Comparison of ENCODE assay signal across 19 cellular contexts in the genomic region with DNA sequence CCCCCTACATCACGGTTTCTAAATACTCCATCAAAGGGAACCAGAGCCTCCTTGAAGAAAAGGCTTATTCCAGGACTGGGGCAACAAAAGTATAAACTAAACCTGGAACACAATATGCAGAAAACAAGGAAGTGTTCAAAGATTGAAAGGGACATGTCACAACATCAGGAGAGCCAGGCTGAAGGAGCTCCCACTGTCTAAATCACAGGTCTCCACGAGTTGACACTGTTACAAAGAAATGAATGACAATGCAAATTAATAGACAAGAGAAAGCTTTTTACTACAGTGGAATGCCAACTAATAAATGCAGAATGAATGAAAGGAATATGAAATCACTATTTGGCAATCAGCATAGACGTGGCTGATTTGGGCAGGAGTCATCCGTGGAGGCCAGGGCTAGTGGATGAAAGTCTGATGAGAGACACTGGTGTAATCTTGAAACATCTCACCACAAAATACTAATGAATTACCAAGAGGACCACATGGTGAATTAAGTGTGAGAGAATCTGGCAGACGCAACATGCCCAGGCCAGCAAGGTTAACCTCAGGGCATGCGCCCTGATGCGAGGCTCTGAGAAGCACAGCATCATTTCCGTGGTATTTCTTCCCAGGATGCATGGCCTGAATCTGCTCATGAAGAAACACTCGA.
DNase-seq lines count a peak whose midpoint lies in the region; ATAC-seq, FAIRE-seq and TF ChIP-seq lines count a peak whose summit lies in the region.
"Had no signal": no experiment of that assay in that cellular context is flagged by ENCODE, and none has a peak within 500 bp of the region (broad histone marks: within the 10 kb centered on the region; RNA-seq: fewer than 3 reads in every experiment).

No MANE protein-coding gene starts in this region.

- H3K9me3 ChIP-seq in A549 (no peaks in the 10 kb centered on the region), mammary epithelial cell (replicated peaks; ENCODE audit: insufficient read depth, low read length) (peaks cover 8% of the 10 kb centered on the region), hepatocyte (ENCODE audit: low read depth) (no peaks in the 10 kb centered on the region)
- H3K9me3 ChIP-seq: upper lobe of left lung had no signal

- BruUV-seq in mammary epithelial cell (replicated peaks; lab: Mats Ljungman, UMichigan): no TSS peak

- H4K20me1 ChIP-seq in mammary epithelial cell (ENCODE audit: insufficient read depth, low read length) (no peaks in the 10 kb centered on the region), hepatocyte (ENCODE audit: insufficient read depth, poor library complexity, severe bottlenecking) (no peaks in the 10 kb centered on the region)

- TF ChIP-seq CTCF in A549 (IDR thresholded peaks at IDR 0.05) (no peak), mammary epithelial cell (conservative IDR thresholded peaks at IDR 0.05 in 1 of 2, IDR thresholded peaks at IDR 0.05 in 1 of 2; ENCODE audit: extremely low read depth in 1 of 2, insufficient read depth in 1 of 2, low read depth in 1 of 2, low read length in 2 of 2) (no peak), hepatocyte (IDR thresholded peaks at IDR 0.05; ENCODE audit: poor library complexity) (no peak)

- 70% methylated on average over 9 of the region's 9 CpGs for WGBS in A549 (ENCODE audit: missing lambda C conversion rate)
- WGBS in mammary epithelial cell (ENCODE audit: low coverage, missing lambda C conversion rate): 12% methylated on average over 9 of the region's 9 CpGs
- WGBS in hepatocyte (ENCODE audit: low lambda C conversion rate, missing lambda C conversion rate): 86% methylated on average over 9 of the region's 9 CpGs

- H3K27me3 ChIP-seq in mammary epithelial cell (ENCODE audit: insufficient read depth, low read length) (no peaks in the 10 kb centered on the region), hepatocyte (no peaks in the 10 kb centered on the region)
- H3K27me3 ChIP-seq: upper lobe of left lung had no signal

- H3K4me1 ChIP-seq in A549: 0 out of 3 replicates have a peak, but pooled peaks cover 3% of the 10 kb centered on the region
- peaks cover 19% of the 10 kb centered on the region for H3K4me1 ChIP-seq in mammary epithelial cell (ENCODE audit: insufficient read depth, low read length)
- no peaks in the 10 kb centered on the region for H3K4me1 ChIP-seq in hepatocyte (ENCODE audit: insufficient read depth)
- H3K4me1 ChIP-seq: upper lobe of left lung had no signal

- no peak for ATAC-seq in A549
- ATAC-seq in GM21723 (IDR thresholded peaks at IDR 0.05; ENCODE audit: unreplicated experiment): no peak
- ATAC-seq: natural killer cell; stimulated activated naive B cell treated with anti-CD40 and anti-IgM and Interleukin-4, amounts not matched to agents 10 μg/mL and 1 μg/mL and 100 μg/mL, for 72 hours had no signal

- H3K27ac ChIP-seq in A549: no peak overlapping the region
- H3K27ac ChIP-seq in mammary epithelial cell (ENCODE audit: insufficient read depth, low read depth, low read length): peak overlapping the region; percentile 80
- no peak overlapping the region for H3K27ac ChIP-seq in hepatocyte
- H3K27ac ChIP-seq: upper lobe of left lung had no signal

- H3K4me3 ChIP-seq in A549 (no peak overlapping the region), mammary epithelial cell (replicated peaks in 1 of 3; ENCODE audit: insufficient read depth in 1 of 3, low read depth in 2 of 3, low read length in 3 of 3) (no peak overlapping the region), hepatocyte (no peak overlapping the region)
- H3K4me3 ChIP-seq: upper lobe of left lung had no signal

- in situ Hi-C loops in mammary epithelial cell (cut with MboI; ENCODE audit: low sequenced_read_pairs in 2 of 2): no loop called here

- TF ChIP-seq POLR2A in A549 (IDR thresholded peaks at IDR 0.05; ENCODE audit: low read length): no peak

- CTCF ChIA-PET in A549 (lab: Yijun Ruan, JAX) (interaction anchor here (0.9 to 3.6 kb wide), 4 partner anchors 16 to 205 kb away, joined by 3 to 20 read pairs (median 5); no protein-coding TSS in a partner anchor), mammary epithelial cell (lab: Charles Lee; ENCODE audit: low non-redundant PET) (no interaction called here)

- no peak for TF ChIP-seq RAD21 in A549 (conservative IDR thresholded peaks at IDR 0.05 in 1 of 2, IDR thresholded peaks at IDR 0.05 in 1 of 2)

- dilution Hi-C loops in mammary epithelial cell (cut with HindIII; ENCODE audit: low sequenced_read_pairs): no loop called here

- H3K36me3 ChIP-seq in mammary epithelial cell (ENCODE audit: insufficient read depth, low read length) (no peaks in the 10 kb centered on the region), hepatocyte (replicated peaks; ENCODE audit: insufficient read depth, low read depth) (no peaks in the 10 kb centered on the region)
- H3K36me3 ChIP-seq: upper lobe of left lung had no signal

- H3K9ac ChIP-seq in mammary epithelial cell (ENCODE audit: insufficient read depth, low read length): peak overlapping the region; percentile 35

- peak; percentile 13 for FAIRE-seq in A549 (lab: Jason Lieb, UNC)

- peak overlapping the region; percentile 42 for H2AFZ ChIP-seq in mammary epithelial cell (ENCODE audit: low read depth, low read length)
- no peak overlapping the region for H2AFZ ChIP-seq in hepatocyte

- POLR2A ChIA-PET in A549 (lab: Yijun Ruan, JAX): no interaction called here

- H3K79me2 ChIP-seq in mammary epithelial cell (ENCODE audit: insufficient read depth, low read length) (no peaks in the 10 kb centered on the region), hepatocyte (no peaks in the 10 kb centered on the region)

- DNase-seq in A549 (ENCODE audit: low read depth in 1 of 2, low spot score in 1 of 2) (no peak), HCEC 1CT (peak; percentile 63), mammary epithelial cell (peak; percentile 97), inferior parietal cortex (ENCODE audit: extremely low spot score) (peak; percentile 22), hepatocyte (ENCODE audit: low spot score) (no peak), NCI-H2081 treated with DMSO at 0.1 percent for 48 hours (lab: John Stamatoyannopoulos, UW) (no peak), iPS-NIHi7 (ENCODE audit: extremely low spot score) (no peak)
- DNase-seq: ACHN; activated CD4-positive, CD25-positive, alpha-beta regulatory T cell treated with anti-CD3 and anti-CD28 coated beads, Interleukin-2, amount 50 U/mL, for 72 hours; natural killer cell; NCI-H1048; NCI-H2107; NCI-H526 treated with DMSO at 0.1 percent for 48 hours; OCI-M1; stimulated activated CD4-positive, alpha-beta T cell treated with anti-CD3 and anti-CD28 coated beads, Interleukin-12 subunit alpha, Interleukin-12 subunit beta, amount 100 ng/mL, for 4 hours; stimulated activated naive B cell treated with anti-CD40 and anti-IgM and Interleukin-4, amounts not matched to agents 10 μg/mL and 1 μg/mL and 100 μg/mL, for 72 hours; T1000; upper lobe of left lung had no signal

- no peak for TF ChIP-seq EP300 in A549 (IDR thresholded peaks at IDR 0.05)

- no peaks in the 10 kb centered on the region for H3K9me2 ChIP-seq in hepatocyte (replicated peaks; ENCODE audit: insufficient read depth)

- no peak overlapping the region for H3K4me2 ChIP-seq in A549
- H3K4me2 ChIP-seq in mammary epithelial cell (ENCODE audit: insufficient read depth, low read depth, low read length): peak overlapping the region; percentile 52
- H3K4me2 ChIP-seq in hepatocyte: no peak overlapping the region

- intact Hi-C loops in mammary epithelial cell (cut with micrococcal nuclease): loop anchor here (1.0 to 5.0 kb wide), 5 partner anchors 12 to 124 kb away; partner anchors contain the start of gene TJP1

TF ChIP-seq in A549, 52 proteins besides CTCF, POLR2A, EP300 and RAD21:
- TF ChIP-seq MAFK (IDR thresholded peaks at IDR 0.05; ENCODE audit: partially characterized antibody) (peak; percentile 39), JUN (IDR thresholded peaks at IDR 0.05) (no peak)

Comparison
In these comparisons a context has a peak if more than half of its experiments do, and no peak if none do; other contexts are left out.
1. DNase-seq: peak in HCEC 1CT (single experiment), mammary epithelial cell (single experiment) and inferior parietal cortex (single experiment); none in A549 (0 of 2), hepatocyte (single experiment), NCI-H2081 treated with DMSO at 0.1 percent for 48 hours (single experiment) and iPS-NIHi7 (single experiment).